In the genomic region with DNA sequence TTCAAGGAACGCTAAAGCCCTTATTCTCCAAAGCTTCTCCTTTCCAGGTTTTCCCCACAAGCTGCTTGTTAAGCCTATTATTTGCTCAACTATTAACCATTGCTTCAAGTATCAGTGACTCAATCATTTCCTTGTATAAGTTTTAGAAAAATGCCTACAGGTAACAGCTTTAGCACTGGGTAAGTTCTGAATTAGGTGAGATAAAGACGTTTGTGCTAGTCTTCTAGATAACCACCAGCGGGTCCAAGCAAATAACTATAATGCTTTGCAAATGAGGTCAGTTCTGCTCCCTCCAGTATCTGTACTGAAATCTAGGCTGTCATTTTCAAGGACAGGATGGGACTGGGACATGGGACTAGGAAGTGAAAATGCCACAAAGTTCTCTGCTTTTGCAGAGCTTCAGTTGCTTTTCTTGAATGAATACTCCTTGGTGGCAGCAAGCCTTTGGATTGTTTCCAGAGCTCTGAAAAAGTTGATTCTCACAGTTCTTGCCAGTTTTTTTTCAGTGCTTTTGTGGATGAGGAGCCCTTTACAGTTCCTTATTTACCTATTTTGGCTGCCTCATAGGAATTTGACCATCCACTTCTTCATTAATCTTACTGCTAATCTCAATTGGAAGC, we compare ENCODE assay signal across 21 cellular contexts.
"Had no signal": no experiment of that assay in that cellular context is flagged by ENCODE, and none has a peak within 500 bp of the region (broad histone marks: within the 10 kb centered on the region; RNA-seq: fewer than 3 reads in every experiment).

No MANE protein-coding gene starts in this region.

- H3K27ac Mint-ChIP-seq: activated CD4-positive, alpha-beta T cell treated with anti-CD3 and anti-CD28 coated beads for 36 hours; activated naive CD4-positive, alpha-beta T cell treated with anti-CD3 and anti-CD28 coated beads, Interleukin-2, amount 50 U/mL, for 72 hours; brain; immature natural killer cell; stimulated activated naive B cell treated with anti-CD40 and anti-IgM and Interleukin-4, amounts not matched to agents 10 μg/mL and 1 μg/mL and 100 μg/mL, for 72 hours had no signal

- H3K27me3 ChIP-seq: colonic mucosa, heart right ventricle, spleen, vagina had no signal

- H3K36me3 ChIP-seq: colonic mucosa, heart right ventricle, spleen, vagina had no signal

- H3K9me3 ChIP-seq: colonic mucosa, vagina had no signal

- H3K4me1 Mint-ChIP-seq: brain; immature natural killer cell; stimulated activated naive B cell treated with anti-CD40 and anti-IgM and Interleukin-4, amounts not matched to agents 10 μg/mL and 1 μg/mL and 100 μg/mL, for 72 hours had no signal

- FAIRE-seq: endometrium, frontal cortex had no signal

- DNase-seq: activated CD4-positive, alpha-beta T cell treated with anti-CD3 and anti-CD28 coated beads for 36 hours; activated CD4-positive, alpha-beta T cell treated with anti-CD3 and anti-CD28 coated beads, Interleukin-2, amount 50 U/mL, for 48 hours; activated gamma-delta T cell treated with Interleukin-2 at 50 U/mL for 16 hours; central memory CD4-positive, alpha-beta T cell; colonic mucosa; erythroblast; heart right ventricle; immature natural killer cell; nucleus accumbens; posterior cingulate gyrus; spleen; stimulated activated naive B cell treated with anti-CD40 and anti-IgM and Interleukin-4, amounts not matched to agents 10 μg/mL and 1 μg/mL and 100 μg/mL, for 72 hours; SW 1271; T-helper 2 cell had no signal

- H3K4me3 ChIP-seq: colonic mucosa, heart right ventricle, spleen, vagina had no signal

- H3K36me3 Mint-ChIP-seq: stimulated activated naive B cell treated with anti-CD40 and anti-IgM and Interleukin-4, amounts not matched to agents 10 μg/mL and 1 μg/mL and 100 μg/mL, for 72 hours had no signal

- H3K27ac ChIP-seq: colonic mucosa, heart right ventricle, spleen, vagina had no signal

- H3K27me3 Mint-ChIP-seq: brain; stimulated activated naive B cell treated with anti-CD40 and anti-IgM and Interleukin-4, amounts not matched to agents 10 μg/mL and 1 μg/mL and 100 μg/mL, for 72 hours had no signal

- ATAC-seq: activated CD4-positive, alpha-beta T cell treated with anti-CD3 and anti-CD28 coated beads for 36 hours; heart right ventricle had no signal

- H3K4me3 Mint-ChIP-seq: activated CD4-positive, alpha-beta T cell treated with anti-CD3 and anti-CD28 coated beads for 36 hours; brain; immature natural killer cell; mesothelial cell of epicardium; nephron progenitor cell; stimulated activated naive B cell treated with anti-CD40 and anti-IgM and Interleukin-4, amounts not matched to agents 10 μg/mL and 1 μg/mL and 100 μg/mL, for 72 hours had no signal

- H3K4me1 ChIP-seq: colonic mucosa, heart right ventricle, spleen, vagina had no signal
